In the genomic region with DNA sequence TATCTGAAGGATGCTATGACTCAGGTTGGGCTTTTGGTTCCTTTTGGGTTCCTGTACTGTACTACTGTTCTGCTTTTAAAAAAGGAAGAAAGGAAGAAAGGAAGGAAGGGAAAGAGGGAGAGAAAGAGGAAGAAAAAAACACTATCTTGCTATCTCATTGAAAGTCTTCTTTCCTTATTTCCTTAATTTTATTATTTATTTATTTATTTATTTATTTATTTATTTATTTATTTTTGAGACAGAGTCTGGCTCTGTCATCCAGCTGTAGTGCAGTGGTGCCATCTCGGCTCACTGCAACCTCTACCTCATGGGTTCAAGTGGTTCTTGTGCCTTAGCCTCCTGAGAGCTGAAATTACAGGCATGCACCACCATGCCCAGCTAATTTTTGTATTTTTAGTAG, we compare ENCODE assay signal across 28 cellular contexts.
"Had no signal": no experiment of that assay in that cellular context is flagged by ENCODE, and none has a peak within 500 bp of the region (broad histone marks: within the 10 kb centered on the region; RNA-seq: fewer than 3 reads in every experiment).

No MANE protein-coding gene starts in this region.

- ATAC-seq: effector memory CD8-positive, alpha-beta T cell; esophagus mucosa; foreskin keratinocyte; gastrocnemius medialis; gastroesophageal sphincter; heart left ventricle; heart right ventricle had no signal

- DNase-seq: colonic mucosa; cortex of kidney; dermis blood vessel endothelial cell; dorsolateral prefrontal cortex; effector CD4-positive, alpha-beta T cell; effector CD8-positive, alpha-beta T cell; effector memory CD4-positive, alpha-beta T cell; effector memory CD8-positive, alpha-beta T cell; endodermal cell; erythroblast; esophagus squamous epithelium; foreskin fibroblast; foreskin keratinocyte; foreskin melanocyte; gastrocnemius medialis; glutamatergic neuron; head of caudate nucleus; heart left ventricle; heart right ventricle had no signal

- H3K36me3 ChIP-seq: colonic mucosa, esophagus muscularis mucosa, esophagus squamous epithelium, gastrocnemius medialis, gastroesophageal sphincter, heart left ventricle, heart right ventricle had no signal

- H3K9me3 ChIP-seq: colonic mucosa, gastrocnemius medialis had no signal

- H3K27ac ChIP-seq: colonic mucosa, coronary artery, dorsolateral prefrontal cortex, epithelial cell of prostate, esophagus muscularis mucosa, esophagus squamous epithelium, foreskin keratinocyte, gastrocnemius medialis, gastroesophageal sphincter, heart left ventricle, heart right ventricle had no signal

- FAIRE-seq: colon, endometrium, endothelial cell of umbilical vein, frontal cortex had no signal

- H3K4me3 ChIP-seq: colonic mucosa, coronary artery, dorsolateral prefrontal cortex, esophagus muscularis mucosa, esophagus squamous epithelium, gastrocnemius medialis, gastroesophageal sphincter, heart left ventricle, heart right ventricle had no signal

- H3K4me1 ChIP-seq: colonic mucosa, esophagus muscularis mucosa, esophagus squamous epithelium, foreskin keratinocyte, gastrocnemius medialis, gastroesophageal sphincter, heart left ventricle, heart right ventricle had no signal
